Comparison of ENCODE assay signal across 24 cellular contexts in the genomic region with DNA sequence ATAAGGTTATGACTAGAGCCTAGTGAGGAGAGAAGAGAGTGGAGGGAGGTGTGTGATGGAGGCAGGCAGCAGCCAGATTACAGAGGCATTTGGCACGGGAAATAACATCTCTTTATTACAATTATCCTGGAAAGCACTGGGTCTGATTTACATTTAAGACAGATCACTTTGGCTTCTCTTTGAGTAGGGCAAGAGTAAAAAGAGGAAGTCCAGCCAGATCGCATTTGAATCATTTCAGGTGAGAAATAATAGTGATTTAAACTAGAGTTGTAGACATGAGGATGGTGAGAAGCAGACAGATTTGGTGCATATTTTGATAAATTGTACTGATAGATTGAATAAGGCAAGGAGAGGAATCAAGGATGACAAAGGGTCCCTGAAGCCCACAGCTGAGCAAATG.
"Had no signal": no experiment of that assay in that cellular context is flagged by ENCODE, and none has a peak within 500 bp of the region (broad histone marks: within the 10 kb centered on the region; RNA-seq: fewer than 3 reads in every experiment).

No MANE protein-coding gene starts in this region.

- H3K9me3 ChIP-seq: adrenal gland, body of pancreas, breast epithelium had no signal

- H3K9me3 Mint-ChIP-seq: activated CD4-positive, alpha-beta T cell treated with anti-CD3 and anti-CD28 coated beads, Interleukin-2, amount 10 ng/mL, durations not matched to agents 24 days and 14 days; activated naive CD4-positive, alpha-beta T cell treated with anti-CD3 and anti-CD28 coated beads for 36 hours; activated T-cell treated with anti-CD3 and anti-CD28 coated beads, Interleukin-2, amount 50 U/mL, for 24 hours had no signal

- H3K4me3 ChIP-seq: adrenal gland, body of pancreas, breast epithelium had no signal

- H3K27me3 Mint-ChIP-seq: activated T-cell treated with anti-CD3 and anti-CD28 coated beads, Interleukin-2, amount 50 U/mL, for 24 hours had no signal

- H3K4me3 Mint-ChIP-seq: activated CD4-positive, alpha-beta T cell treated with anti-CD3 and anti-CD28 coated beads, Interleukin-2, amount 10 ng/mL, durations not matched to agents 24 days and 14 days; activated CD8-positive, alpha-beta T cell treated with anti-CD3 and anti-CD28 coated beads, Interleukin-2, amount 10 ng/mL, durations not matched to agents 7 days and 5 days; activated naive CD4-positive, alpha-beta T cell treated with anti-CD3 and anti-CD28 coated beads for 36 hours; activated T-cell treated with anti-CD3 and anti-CD28 coated beads, Interleukin-2, amount 50 U/mL, for 24 hours had no signal

- H3K4me1 Mint-ChIP-seq: activated CD4-positive, alpha-beta T cell treated with anti-CD3 and anti-CD28 coated beads, Interleukin-2, amount 10 ng/mL, durations not matched to agents 24 days and 14 days had no signal

- H3K36me3 ChIP-seq: adrenal gland, breast epithelium had no signal

- DNase-seq: activated CD4-positive, alpha-beta T cell treated with anti-CD3 and anti-CD28 coated beads, Interleukin-2, amount 10 ng/mL, durations not matched to agents 24 days and 14 days; activated CD4-positive, alpha-beta T cell treated with anti-CD3 and anti-CD28 coated beads, Interleukin-2, amount 50 U/mL, for 4 hours; activated CD8-positive, alpha-beta T cell treated with anti-CD3 and anti-CD28 coated beads, Interleukin-2, amount 10 ng/mL, durations not matched to agents 7 days and 5 days; activated gamma-delta T cell treated with Interleukin-2 at 50 U/mL for 16 hours; activated naive CD4-positive, alpha-beta T cell treated with anti-CD3 and anti-CD28 coated beads for 36 hours; activated T-cell treated with anti-CD3 and anti-CD28 coated beads, Interleukin-2, amount 50 U/mL, for 24 hours; adrenal gland; body of pancreas; KG1; MM.1S; NCI-H146; NCI-H2029 treated with DMSO at 0.1 percent for 48 hours; NCI-H2107; NCI-H226; NCI-H446 treated with DMSO at 0.1 percent for 48 hours; NCI-H82; NK-92 treated with Interleukin-12 subunit alpha and Interleukin-12 subunit beta, amount 100 ng/mL, for 24 hours; OCI-M1; Right ventricle myocardium superior; SW 1271; T-helper 1 cell had no signal

- H3K36me3 Mint-ChIP-seq: activated naive CD4-positive, alpha-beta T cell treated with anti-CD3 and anti-CD28 coated beads, Interleukin-2, amount 50 U/mL, for 72 hours had no signal

- H3K27ac Mint-ChIP-seq: activated CD4-positive, alpha-beta T cell treated with anti-CD3 and anti-CD28 coated beads, Interleukin-2, amount 10 ng/mL, durations not matched to agents 24 days and 14 days; activated CD8-positive, alpha-beta T cell treated with anti-CD3 and anti-CD28 coated beads, Interleukin-2, amount 10 ng/mL, durations not matched to agents 7 days and 5 days; activated naive CD4-positive, alpha-beta T cell treated with anti-CD3 and anti-CD28 coated beads for 36 hours; activated naive CD4-positive, alpha-beta T cell treated with anti-CD3 and anti-CD28 coated beads, Interleukin-2, amount 50 U/mL, for 72 hours; activated T-cell treated with anti-CD3 and anti-CD28 coated beads, Interleukin-2, amount 50 U/mL, for 24 hours had no signal

- FAIRE-seq: TTC549 had no signal

- H3K4me1 ChIP-seq: adrenal gland, body of pancreas, breast epithelium had no signal

- H3K27me3 ChIP-seq: adrenal gland, body of pancreas, breast epithelium had no signal

- H3K27ac ChIP-seq: adrenal gland, body of pancreas, breast epithelium had no signal
